Comparison of ENCODE assay signal across 8 cellular contexts in the genomic region with DNA sequence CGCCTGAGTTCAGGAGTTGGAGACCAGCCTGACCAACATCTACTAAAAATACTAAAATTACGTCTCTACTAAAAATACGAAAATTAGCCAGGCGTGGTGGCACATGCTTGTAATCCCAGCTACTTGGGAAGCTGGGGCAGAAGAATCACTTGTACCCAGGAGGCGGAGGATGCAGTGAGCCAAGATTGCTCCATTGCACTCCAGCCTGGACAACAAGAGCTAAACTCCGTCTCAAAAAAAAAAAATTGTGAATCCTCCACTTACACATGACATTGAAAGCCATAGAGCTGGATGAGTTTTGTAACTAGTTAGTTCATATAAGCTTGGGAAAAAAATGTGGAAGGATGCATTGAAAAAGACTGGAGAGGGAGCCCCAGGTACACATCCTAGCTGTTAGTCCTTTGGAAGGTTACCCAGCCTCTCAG. TPM values are rescaled to one million over a fixed set of nuclear protein-coding genes. Genes with fewer than 3 reads are reported as not detected.
DNase-seq lines count a peak whose midpoint lies in the region; ATAC-seq, FAIRE-seq and TF ChIP-seq lines count a peak whose summit lies in the region.

No MANE protein-coding gene starts in this region.

- no peaks in the 10 kb centered on the region for H3K9me3 ChIP-seq in NT2/D1 (ENCODE audit: insufficient read depth, low read length)
- H3K9me3 ChIP-seq in H1 (ENCODE audit: insufficient read depth in 2 of 2, low read depth in 1 of 2, low read length in 1 of 2), result no peaks in the 10 kb centered on the region
- no peaks in the 10 kb centered on the region for H3K9me3 ChIP-seq in neuron (ENCODE audit: low read length)

- ATAC-seq in GM19397 (IDR thresholded peaks at IDR 0.05; ENCODE audit: unreplicated experiment) (no peak), foreskin keratinocyte (no peak)

- no peak overlapping the region for H4K5ac ChIP-seq in H1 (ENCODE audit: insufficient read length, low read depth, low read length)

- CTCF ChIA-PET in H1 (lab: Charles Lee; ENCODE audit: partially characterized antibody), result interaction anchor here (0.6 to 5.7 kb wide), 15 partner anchors 11 to 527 kb away, joined by 3 to 37 read pairs (median 4); a partner anchor contains a TSS

- no peak overlapping the region for H3K18ac ChIP-seq in H1 (ENCODE audit: extremely low read depth, low read length)

- peak overlapping the region; percentile 5 for H3K4me3 ChIP-seq in NT2/D1 (ENCODE audit: insufficient read length, low read depth)
- peak overlapping the region; percentile 21 to 88 (median 40); a peak in 6 of 8 replicates for H3K4me3 ChIP-seq in H1 (ENCODE audit: extremely low read depth in 1 of 4, insufficient read depth in 2 of 4, low read depth in 3 of 4, low read length in 4 of 4)
- peak overlapping the region; percentile 57 for H3K4me3 ChIP-seq in neuron (ENCODE audit: low read length)

- DNase-seq in NT2/D1 (ENCODE audit: low read depth, low spot score), result no peak
- no peak for DNase-seq in H1 (ENCODE audit: low read depth in 1 of 2, low spot score in 2 of 2)
- DNase-seq in NK-92 (lab: John Stamatoyannopoulos, UW; ENCODE audit: unreplicated experiment), result no peak
- DNase-seq in SK-N-DZ (ENCODE audit: low spot score), result no peak
- no peak for DNase-seq in foreskin keratinocyte

- no peak overlapping the region for H3K23ac ChIP-seq in H1 (ENCODE audit: insufficient read length)

- H4K91ac ChIP-seq in H1 (replicated peaks; ENCODE audit: insufficient read length, low read length), result no peak overlapping the region

- H3K9ac ChIP-seq in NT2/D1 (ENCODE audit: insufficient read length, low read depth), result peak overlapping the region; percentile 47
- no peak overlapping the region for H3K9ac ChIP-seq in H1 (replicated peaks in 1 of 4; ENCODE audit: extremely low read depth in 1 of 4, low read depth in 3 of 4, low read length in 3 of 4)

- TF ChIP-seq POLR2A in H1 (IDR thresholded peaks at IDR 0.05; ENCODE audit: control extremely low read depth in 1 of 2, low read depth in 2 of 2, low read length in 2 of 2), result no peak

- TF ChIP-seq RAD21 in H1 (IDR thresholded peaks at IDR 0.05 in 1 of 2, conservative IDR thresholded peaks at IDR 0.05 in 1 of 2; ENCODE audit: low read depth in 2 of 2, low read length in 2 of 2), result no peak

- H3K27ac ChIP-seq in C4-2B (peak overlapping the region; percentile 91), H1 (ENCODE audit: low read depth, low read length) (no peak overlapping the region), foreskin keratinocyte (no peak overlapping the region)

- H4K8ac ChIP-seq in H1 (ENCODE audit: extremely low read depth, insufficient read depth, low read length), result no peak overlapping the region

- peaks cover 7% of the 10 kb centered on the region; the same call in 1 of the 2 replicates for H3K23me2 ChIP-seq in H1 (ENCODE audit: low read depth, low read length)

- H3K36me3 ChIP-seq in NT2/D1 (ENCODE audit: insufficient read depth, insufficient read length, low read length), result peaks cover 20% of the 10 kb centered on the region
- H3K36me3 ChIP-seq in H1 (ENCODE audit: control insufficient read depth in 2 of 4, insufficient read depth in 4 of 4, low read length in 3 of 4), result no peaks in the 10 kb centered on the region; a peak in 2 of 8 replicates
- peaks cover 15% of the 10 kb centered on the region for H3K36me3 ChIP-seq in neuron (ENCODE audit: insufficient read depth, low read length)

- POLR2A ChIA-PET in H1 (lab: Charles Lee; ENCODE audit: partially characterized antibody), result interaction anchor here (0.7 to 3.8 kb wide), 11 partner anchors 10 to 239 kb away, joined by 3 to 35 read pairs (median 4); a partner anchor contains a TSS

- H4K20me1 ChIP-seq in H1 (replicated peaks in 1 of 2; ENCODE audit: control insufficient read depth in 1 of 2, insufficient read depth in 2 of 2, low read length in 2 of 2), result peaks cover 0 to 5% of the 10 kb centered on the region in 2 experiments

- TF ChIP-seq EP300 in H1 (IDR thresholded peaks at IDR 0.05; ENCODE audit: borderline replicate concordance in 1 of 2, low read depth in 2 of 2, low read length in 2 of 2), result no peak

- H3K79me2 ChIP-seq in H1 (ENCODE audit: control insufficient read depth in 1 of 2, insufficient read depth in 2 of 2, low read length in 2 of 2), result peaks cover 0 to 22% of the 10 kb centered on the region in 2 experiments; a peak in 2 of 4 replicates

- H3K27me3 ChIP-seq in NT2/D1 (ENCODE audit: insufficient read depth, insufficient read length), result no peaks in the 10 kb centered on the region
- H3K27me3 ChIP-seq in H1 (replicated peaks in 1 of 4; ENCODE audit: control insufficient read depth in 3 of 4, extremely low read depth in 1 of 4, insufficient read depth in 3 of 4, low read length in 3 of 4), result peaks cover 0 to 2% (median 0%) of the 10 kb centered on the region in 4 experiments; a peak in 2 of 7 replicates
- no peaks in the 10 kb centered on the region for H3K27me3 ChIP-seq in neuron (ENCODE audit: insufficient read depth, low read length)
- no peaks in the 10 kb centered on the region for H3K27me3 ChIP-seq in foreskin keratinocyte

- no peak for FAIRE-seq in H1 (lab: Jason Lieb, UNC)

- no peak overlapping the region for H3K14ac ChIP-seq in H1 (ENCODE audit: insufficient read length)

- no peak overlapping the region for H2AK5ac ChIP-seq in H1 (ENCODE audit: low read depth, low read length)

- H2BK120ac ChIP-seq in H1 (replicated peaks; ENCODE audit: low read depth, low read length), result no peak overlapping the region

- H2BK5ac ChIP-seq in H1 (ENCODE audit: low read depth, low read length), result no peak overlapping the region

- H3K4me2 ChIP-seq in H1 (ENCODE audit: insufficient read depth in 1 of 2, low read depth in 2 of 2, low read length in 2 of 2), result peak overlapping the region; percentile 67 to 100

- H3K4ac ChIP-seq in H1 (replicated peaks; ENCODE audit: insufficient read length, low read depth, low read length), result no peak overlapping the region

- H2BK12ac ChIP-seq in H1 (ENCODE audit: low read depth, low read length), result no peak overlapping the region

- WGBS in H1 (ENCODE audit: extremely low coverage in 1 of 2, insufficient coverage in 1 of 2, insufficient read length in 1 of 2, insufficient replicate concordance in 2 of 2, low coverage in 1 of 2, low lambda C conversion rate in 2 of 2, missing lambda C conversion rate in 1 of 2), 2 experiments, result 73% methylated on average over 6 of the region's 6 CpGs; no CpG with 5 or more reads in 1 of the 2 experiments

- H2AFZ ChIP-seq in H1 (ENCODE audit: low read length) (peak overlapping the region; percentile 60; the same call in 1 of the 2 replicates), neuron (ENCODE audit: low read depth, low read length) (peak overlapping the region; percentile 97)

- H3K56ac ChIP-seq in H1 (replicated peaks; ENCODE audit: insufficient read length, low read depth, low read length), result no peak overlapping the region

- no peak overlapping the region for H2BK20ac ChIP-seq in H1 (ENCODE audit: low read length)

- peaks cover 14% of the 10 kb centered on the region for H3K79me1 ChIP-seq in H1 (ENCODE audit: low read depth, low read length)

- TF ChIP-seq CTCF in C4-2B (conservative IDR thresholded peaks at IDR 0.05) (no peak), H1 (IDR thresholded peaks at IDR 0.05; ENCODE audit: control extremely low read depth in 1 of 3, insufficient read depth in 1 of 3, low read depth in 1 of 3, low read length in 3 of 3) (no peak), foreskin keratinocyte (conservative IDR thresholded peaks at IDR 0.05) (no peak)

- no peak overlapping the region for H2BK15ac ChIP-seq in H1 (ENCODE audit: low read length)

- H3K4me1 ChIP-seq in NT2/D1 (ENCODE audit: insufficient read depth, insufficient read length), result no peaks in the 10 kb centered on the region
- peaks cover 0 to 6% (median 3%) of the 10 kb centered on the region in 4 experiments; a peak in 3 of 7 replicates for H3K4me1 ChIP-seq in H1 (replicated peaks in 1 of 4; ENCODE audit: control insufficient read depth in 3 of 4, insufficient read depth in 4 of 4, low read length in 3 of 4)
- peaks cover 14% of the 10 kb centered on the region for H3K4me1 ChIP-seq in neuron (ENCODE audit: insufficient read depth, low read length)
- H3K4me1 ChIP-seq in foreskin keratinocyte, result peaks cover 4% of the 10 kb centered on the region

RNA-seq across cellular contexts. Expression of a gene that starts 0.5 kb away (rescaled TPM):
- total RNA-seq in H1 (2021; fragmentation: NEBNext Ultra II Directional; extraction: Animal tissue kit (Norgen Biotek cat#: 25700)), result 170 and 183 TPM in 2 replicates
- polyA plus RNA-seq in H1 (2011; rRNA removed) (410 and 486 TPM in 2 replicates), foreskin keratinocyte (363 and 391 TPM in 2 replicates)
- polyA plus RNA-seq in H1 (2011; cell fraction: cytosol; rRNA removed), result 380 TPM
- polyA plus RNA-seq in H1 (2011; cell fraction: nucleus; rRNA removed), result 266 TPM
- 152 to 242 TPM (median 222 TPM) in 4 replicates for polyA plus RNA-seq in H1 (2012, experiment 1 of 2)
- polyA plus RNA-seq in H1 (2012, experiment 2 of 2), result 239 TPM
- 138 TPM for polyA plus RNA-seq in H1 (2013, experiment 1 of 2)
- polyA plus RNA-seq in H1 (2013, experiment 2 of 2), result 143 TPM
- polyA minus RNA-seq in H1 (2011; rRNA and poly(A)+ RNA removed), result 235 and 279 TPM in 2 replicates
- 103 TPM for polyA minus RNA-seq in H1 (2011; cell fraction: cytosol; rRNA and poly(A)+ RNA removed)
- 69.3 TPM for polyA minus RNA-seq in H1 (2011; cell fraction: nucleus; rRNA and poly(A)+ RNA removed)
- polyA plus RNA-seq in SK-N-DZ (2014; cell fraction: cytosol; rRNA removed), result 321 and 441 TPM in 2 replicates
- polyA plus RNA-seq in SK-N-DZ (2014; cell fraction: nucleus; rRNA removed), result 139 and 164 TPM in 2 replicates
- total RNA-seq in foreskin keratinocyte, result 247 and 259 TPM in 2 replicates

RNA-seq across cellular contexts. Expression of a gene that starts 13.9 kb away (rescaled TPM):
- total RNA-seq in H1 (2021; fragmentation: NEBNext Ultra II Directional; extraction: Animal tissue kit (Norgen Biotek cat#: 25700)), result 1.2 and 2.7 TPM in 2 replicates
- polyA plus RNA-seq in H1 (2011; rRNA removed) (0.47 and 0.69 TPM in 2 replicates), foreskin keratinocyte (0.33 and 0.71 TPM in 2 replicates)
- polyA plus RNA-seq in H1 (2011; cell fraction: cytosol; rRNA removed), result 0.44 TPM
- polyA plus RNA-seq in H1 (2011; cell fraction: nucleus; rRNA removed), result 1.5 TPM
- 0.79 to 1.6 TPM (median 1.0 TPM) in 4 replicates for polyA plus RNA-seq in H1 (2012, experiment 1 of 2)
- 0.25 TPM for polyA plus RNA-seq in H1 (2012, experiment 2 of 2)
- 1.4 TPM for polyA plus RNA-seq in H1 (2013, experiment 1 of 2)
- polyA plus RNA-seq in H1 (2013, experiment 2 of 2), result 0.77 TPM
- polyA minus RNA-seq in H1 (2011; rRNA and poly(A)+ RNA removed), result 0.06 TPM in 1 of 2 replicates, not detected in the other
- not detected for polyA minus RNA-seq in H1 (2011; cell fraction: cytosol; rRNA and poly(A)+ RNA removed)
- polyA minus RNA-seq in H1 (2011; cell fraction: nucleus; rRNA and poly(A)+ RNA removed), result 1.00 TPM
- not detected in 2 replicates for polyA plus RNA-seq in SK-N-DZ (2014; cell fraction: cytosol; rRNA removed)
- polyA plus RNA-seq in SK-N-DZ (2014; cell fraction: nucleus; rRNA removed), result not detected in 2 replicates
- total RNA-seq in foreskin keratinocyte, result 0.42 and 0.58 TPM in 2 replicates

RNA-seq across cellular contexts. Expression of a gene that starts 14.6 kb away (rescaled TPM):
- total RNA-seq in H1 (2021; fragmentation: NEBNext Ultra II Directional; extraction: Animal tissue kit (Norgen Biotek cat#: 25700)), result 7.1 and 8.1 TPM in 2 replicates
- polyA plus RNA-seq in H1 (2011; rRNA removed) (10.3 and 13.5 TPM in 2 replicates), foreskin keratinocyte (2.3 and 2.6 TPM in 2 replicates)
- polyA plus RNA-seq in H1 (2011; cell fraction: cytosol; rRNA removed), result 9.5 TPM
- 28.3 TPM for polyA plus RNA-seq in H1 (2011; cell fraction: nucleus; rRNA removed)
- polyA plus RNA-seq in H1 (2012, experiment 1 of 2), result 8.0 to 11.4 TPM (median 9.0 TPM) in 4 replicates
- 4.8 TPM for polyA plus RNA-seq in H1 (2012, experiment 2 of 2)
- 6.6 TPM for polyA plus RNA-seq in H1 (2013, experiment 1 of 2)
- 6.1 TPM for polyA plus RNA-seq in H1 (2013, experiment 2 of 2)
- polyA minus RNA-seq in H1 (2011; rRNA and poly(A)+ RNA removed), result 3.8 and 5.4 TPM in 2 replicates
- 3.0 TPM for polyA minus RNA-seq in H1 (2011; cell fraction: cytosol; rRNA and poly(A)+ RNA removed)
- polyA minus RNA-seq in H1 (2011; cell fraction: nucleus; rRNA and poly(A)+ RNA removed), result 16.1 TPM
- 0.08 and 0.10 TPM in 2 replicates for polyA plus RNA-seq in SK-N-DZ (2014; cell fraction: cytosol; rRNA removed)
- 0.02 and 3.2 TPM in 2 replicates for polyA plus RNA-seq in SK-N-DZ (2014; cell fraction: nucleus; rRNA removed)
- total RNA-seq in foreskin keratinocyte, result 2.6 and 2.7 TPM in 2 replicates

RNA-seq across cellular contexts. Expression of a gene that starts 29.0 kb away (rescaled TPM):
- 4.6 and 6.1 TPM in 2 replicates for total RNA-seq in H1 (2021; fragmentation: NEBNext Ultra II Directional; extraction: Animal tissue kit (Norgen Biotek cat#: 25700))
- polyA plus RNA-seq in H1 (2011; rRNA removed) (9.4 and 12.3 TPM in 2 replicates), foreskin keratinocyte (15.3 and 15.7 TPM in 2 replicates)
- 12.2 TPM for polyA plus RNA-seq in H1 (2011; cell fraction: cytosol; rRNA removed)
- 24.9 TPM for polyA plus RNA-seq in H1 (2011; cell fraction: nucleus; rRNA removed)
- polyA plus RNA-seq in H1 (2012, experiment 1 of 2), result 5.2 to 9.0 TPM (median 6.8 TPM) in 4 replicates
- polyA plus RNA-seq in H1 (2012, experiment 2 of 2), result 20.7 TPM
- polyA plus RNA-seq in H1 (2013, experiment 1 of 2), result 3.9 TPM
- 4.0 TPM for polyA plus RNA-seq in H1 (2013, experiment 2 of 2)
- 1.7 TPM in 2 replicates for polyA minus RNA-seq in H1 (2011; rRNA and poly(A)+ RNA removed)
- polyA minus RNA-seq in H1 (2011; cell fraction: cytosol; rRNA and poly(A)+ RNA removed), result 3.9 TPM
- polyA minus RNA-seq in H1 (2011; cell fraction: nucleus; rRNA and poly(A)+ RNA removed), result 6.6 TPM
- 7.1 and 13.8 TPM in 2 replicates for polyA plus RNA-seq in SK-N-DZ (2014; cell fraction: cytosol; rRNA removed)
- 27.4 and 41.2 TPM in 2 replicates for polyA plus RNA-seq in SK-N-DZ (2014; cell fraction: nucleus; rRNA removed)
- 10.9 and 13.0 TPM in 2 replicates for total RNA-seq in foreskin keratinocyte

RNA-seq across cellular contexts. Expression of a gene that starts 38.3 kb away (rescaled TPM):
- total RNA-seq in H1 (2021; fragmentation: NEBNext Ultra II Directional; extraction: Animal tissue kit (Norgen Biotek cat#: 25700)), result 2.8 and 3.1 TPM in 2 replicates
- polyA plus RNA-seq in H1 (2011; rRNA removed), result 1.4 and 2.6 TPM in 2 replicates
- polyA plus RNA-seq in H1 (2011; cell fraction: cytosol; rRNA removed), result 1.9 TPM
- polyA plus RNA-seq in H1 (2011; cell fraction: nucleus; rRNA removed), result 5.8 TPM
- 0.83 to 2.1 TPM (median 1.4 TPM) in 4 replicates for polyA plus RNA-seq in H1 (2012, experiment 1 of 2)
- 0.98 TPM for polyA plus RNA-seq in H1 (2012, experiment 2 of 2)
- polyA plus RNA-seq in H1 (2013, experiment 1 of 2), result 0.79 TPM
- 0.68 TPM for polyA plus RNA-seq in H1 (2013, experiment 2 of 2)
- 3.8 and 4.3 TPM in 2 replicates for polyA minus RNA-seq in H1 (2011; rRNA and poly(A)+ RNA removed)
- polyA minus RNA-seq in H1 (2011; cell fraction: cytosol; rRNA and poly(A)+ RNA removed), result 1.5 TPM
- 8.6 TPM for polyA minus RNA-seq in H1 (2011; cell fraction: nucleus; rRNA and poly(A)+ RNA removed)
- 0.85 and 3.7 TPM in 2 replicates for polyA plus RNA-seq in SK-N-DZ (2014; cell fraction: cytosol; rRNA removed)
- 2.0 and 5.3 TPM in 2 replicates for polyA plus RNA-seq in SK-N-DZ (2014; cell fraction: nucleus; rRNA removed)
- 0.63 and 1.4 TPM in 2 replicates for total RNA-seq in foreskin keratinocyte
- polyA plus RNA-seq in foreskin keratinocyte, result 0.64 and 0.71 TPM in 2 replicates

Comparison
In these comparisons a context has a peak if more than half of its experiments do, and no peak if none do; other contexts are left out.
1. H3K4me3 ChIP-seq: peak in every context shown above with its lines; median percentile 57 in neuron; 40 in H1; 5 in NT2/D1.